11 cellular contexts compared by ENCODE assay signal in the genomic region with DNA sequence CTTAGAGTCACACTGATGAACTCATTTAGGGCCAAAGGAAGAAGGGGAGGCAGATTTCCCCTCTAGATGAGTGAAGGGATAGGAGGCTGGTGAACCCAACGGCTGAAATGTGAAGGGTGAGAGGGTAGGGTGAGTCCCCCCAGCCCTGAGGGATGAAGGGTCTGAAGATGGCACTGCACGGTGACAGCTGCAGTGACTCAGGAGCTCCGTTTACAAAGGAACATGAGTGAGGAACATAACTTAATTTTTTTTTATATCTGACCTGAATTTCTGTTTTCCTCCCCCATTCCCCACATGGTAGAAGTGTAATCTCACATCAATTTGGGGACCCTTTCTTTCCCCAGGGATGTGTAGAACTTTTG. TPM values are rescaled to one million over a fixed set of nuclear protein-coding genes. Genes with fewer than 3 reads are reported as not detected.
DNase-seq lines count a peak whose midpoint lies in the region; ATAC-seq, FAIRE-seq and TF ChIP-seq lines count a peak whose summit lies in the region.
"Had no signal": no experiment of that assay in that cellular context is flagged by ENCODE, and none has a peak within 500 bp of the region (broad histone marks: within the 10 kb centered on the region; RNA-seq: fewer than 3 reads in every experiment).

No MANE protein-coding gene starts in this region.

- H4K8ac ChIP-seq in IMR-90 (ENCODE audit: low read depth in 2 of 2, low read length in 2 of 2): peak overlapping the region; percentile 88 to 89

- peak overlapping the region; percentile 94 for H2BK120ac ChIP-seq in IMR-90 (ENCODE audit: low read depth, low read length)

- H3K4me3 ChIP-seq in IMR-90 (ENCODE audit: insufficient read depth, low read depth, low read length): no peak overlapping the region
- H3K4me3 ChIP-seq in mucosa of rectum (ENCODE audit: low read length in 2 of 2): no peak overlapping the region
- no peak overlapping the region for H3K4me3 ChIP-seq in suprapubic skin

- CTCF ChIA-PET in IMR-90 (lab: Yijun Ruan, JAX): interaction anchor here (1.0 kb wide), 1 partner anchor 205 kb away, joined by 3 read pairs; no protein-coding TSS in a partner anchor

- peaks cover 25% of the 10 kb centered on the region for H4K20me1 ChIP-seq in IMR-90 (ENCODE audit: insufficient read depth, low read length)

- H3K27ac ChIP-seq in IMR-90 (ENCODE audit: insufficient read depth, low read length) (peak overlapping the region; percentile 86), cingulate gyrus (ENCODE audit: low read depth, low read length) (peak overlapping the region; percentile 65), mucosa of rectum (ENCODE audit: low read depth in 2 of 2, low read length in 2 of 2) (peak overlapping the region; percentile 67 to 71), suprapubic skin (peak overlapping the region; percentile 88)

- H3K23ac ChIP-seq in IMR-90 (ENCODE audit: low read depth, low read length): peak overlapping the region; percentile 94

- intact Hi-C loops in IMR-90 (cut with micrococcal nuclease): loop anchor here (1.0 to 2.0 kb wide), 2 partner anchors 13 to 23 kb away; no protein-coding TSS in a partner anchor

- H3K18ac ChIP-seq in IMR-90 (ENCODE audit: low read depth, low read length): peak overlapping the region; percentile 68

- in situ Hi-C loops in IMR-90 (cut with MboI; ENCODE audit: low sequenced_read_pairs): loop anchor here (10.0 kb wide), 1 partner anchor 63 kb away; a partner anchor contains a TSS

- no peaks in the 10 kb centered on the region for H3K27me3 Mint-ChIP-seq in activated T-cell treated with anti-CD3 and anti-CD28 coated beads, Interleukin-2, amount 50 U/mL, for 72 hours (ENCODE audit: low read depth)
- H3K27me3 Mint-ChIP-seq: activated naive CD8-positive, alpha-beta T cell treated with anti-CD3 and anti-CD28 coated beads for 36 hours; CD4-positive, alpha-beta T cell had no signal

- H2AK9ac ChIP-seq in IMR-90 (replicated peaks; ENCODE audit: low read depth, low read length, poor library complexity): peak overlapping the region; percentile 97

- no peak overlapping the region for H3K27ac Mint-ChIP-seq in activated T-cell treated with anti-CD3 and anti-CD28 coated beads, Interleukin-2, amount 50 U/mL, for 72 hours
- H3K27ac Mint-ChIP-seq: activated CD8-positive, alpha-beta T cell treated with anti-CD3 and anti-CD28 coated beads, Interleukin-2, amount 10 ng/mL, durations not matched to agents 7 days and 5 days; activated naive CD8-positive, alpha-beta T cell treated with anti-CD3 and anti-CD28 coated beads for 36 hours; CD4-positive, alpha-beta T cell had no signal

- H3K36me3 Mint-ChIP-seq in activated T-cell treated with anti-CD3 and anti-CD28 coated beads, Interleukin-2, amount 50 U/mL, for 72 hours (ENCODE audit: insufficient read depth in 2 of 2): no peaks in the 10 kb centered on the region
- H3K36me3 Mint-ChIP-seq: activated naive CD8-positive, alpha-beta T cell treated with anti-CD3 and anti-CD28 coated beads for 36 hours had no signal

- no CpG with 5 or more reads among the region's 3 CpGs for WGBS in IMR-90 (ENCODE audit: extremely low coverage in 2 of 2, insufficient read length in 1 of 2), 2 experiments
- WGBS in suprapubic skin: 44% methylated on average over 3 of the region's 3 CpGs

- H2BK15ac ChIP-seq in IMR-90 (ENCODE audit: low read depth, low read length): peak overlapping the region; percentile 92; the same call in 2 of the 3 replicates

- DNase-seq in IMR-90: no peak
- no peak for DNase-seq in suprapubic skin (ENCODE audit: low spot score in 2 of 2)
- DNase-seq in glomerular visceral epithelial cell (ENCODE audit: extremely low spot score): no peak
- no peak for DNase-seq in urothelium cell line (ENCODE audit: low spot score)
- no peak for DNase-seq in activated T-cell treated with anti-CD3 and anti-CD28 coated beads, Interleukin-2, amount 50 U/mL, for 72 hours
- DNase-seq: activated CD8-positive, alpha-beta T cell treated with anti-CD3 and anti-CD28 coated beads, Interleukin-2, amount 10 ng/mL, durations not matched to agents 7 days and 5 days; activated naive CD8-positive, alpha-beta T cell treated with anti-CD3 and anti-CD28 coated beads for 36 hours; CD4-positive, alpha-beta T cell had no signal

- no peaks in the 10 kb centered on the region for H3K9me3 ChIP-seq in IMR-90 (ENCODE audit: control insufficient read depth, insufficient read depth, low read length)
- no peaks in the 10 kb centered on the region for H3K9me3 ChIP-seq in mucosa of rectum (ENCODE audit: control insufficient read depth in 2 of 2, low read length in 2 of 2)
- H3K9me3 ChIP-seq in suprapubic skin: no peaks in the 10 kb centered on the region

- dilution Hi-C loops in IMR-90 (cut with HindIII; ENCODE audit: low sequenced_read_pairs, unreplicated experiment): no loop called here

- no peak for ATAC-seq in IMR-90 (ENCODE audit: low read depth)
- no peak for ATAC-seq in HG02763 (IDR thresholded peaks at IDR 0.05; ENCODE audit: unreplicated experiment)
- ATAC-seq in activated T-cell treated with anti-CD3 and anti-CD28 coated beads, Interleukin-2, amount 50 U/mL, for 72 hours (replicated peaks in 1 of 2): no peak
- ATAC-seq: activated CD8-positive, alpha-beta T cell treated with anti-CD3 and anti-CD28 coated beads, Interleukin-2, amount 10 ng/mL, durations not matched to agents 7 days and 5 days had no signal

- no peak for TF ChIP-seq EP300 in suprapubic skin (IDR thresholded peaks at IDR 0.05)

- no peaks in the 10 kb centered on the region for H3K27me3 ChIP-seq in IMR-90 (ENCODE audit: control insufficient read depth, insufficient read depth, low read length)
- no peaks in the 10 kb centered on the region for H3K27me3 ChIP-seq in mucosa of rectum (ENCODE audit: control insufficient read depth in 2 of 2, insufficient read depth in 2 of 2, low read length in 2 of 2)
- H3K27me3 ChIP-seq in suprapubic skin: no peaks in the 10 kb centered on the region

- H3K4me3 Mint-ChIP-seq in activated T-cell treated with anti-CD3 and anti-CD28 coated beads, Interleukin-2, amount 50 U/mL, for 72 hours: no peak overlapping the region
- H3K4me3 Mint-ChIP-seq: activated CD8-positive, alpha-beta T cell treated with anti-CD3 and anti-CD28 coated beads, Interleukin-2, amount 10 ng/mL, durations not matched to agents 7 days and 5 days; activated naive CD8-positive, alpha-beta T cell treated with anti-CD3 and anti-CD28 coated beads for 36 hours; CD4-positive, alpha-beta T cell had no signal

- peak overlapping the region; percentile 97 for H3K14ac ChIP-seq in IMR-90 (replicated peaks; ENCODE audit: low read depth, low read length)

- peak overlapping the region; percentile 37 for H2AFZ ChIP-seq in IMR-90 (replicated peaks; ENCODE audit: low read length, poor library complexity)

- H3K56ac ChIP-seq in IMR-90 (ENCODE audit: extremely low read depth, insufficient read depth, low read length): peak overlapping the region; percentile 71

- peaks cover 18 to 91% of the 10 kb centered on the region in 2 experiments for H3K79me1 ChIP-seq in IMR-90 (ENCODE audit: low read depth in 1 of 2, low read length in 2 of 2)

- peak overlapping the region; percentile 96 for H2AK5ac ChIP-seq in IMR-90 (ENCODE audit: low read depth, low read length)

- peak overlapping the region; percentile 44 for H3K9ac ChIP-seq in IMR-90 (ENCODE audit: low read depth, low read length)
- peak overlapping the region in 1 of 2 donors; percentile 41 for H3K9ac ChIP-seq in mucosa of rectum (ENCODE audit: low read depth in 1 of 2, low read length in 2 of 2)

- peak overlapping the region; percentile 95 for H2BK5ac ChIP-seq in IMR-90 (ENCODE audit: low read depth, low read length, poor library complexity, severe bottlenecking)

- H3K4ac ChIP-seq in IMR-90 (ENCODE audit: low read depth, low read length): peak overlapping the region; percentile 98

- no peak for FAIRE-seq in urothelium cell line (lab: Jason Lieb, UNC)

- no TSS peak for BruUV-seq in IMR-90 (replicated peaks; lab: Mats Ljungman, UMichigan)

- POLR2A ChIA-PET in IMR-90 (lab: Charles Lee; ENCODE audit: unreplicated experiment): interaction anchor here (0.6 to 1.0 kb wide), 3 partner anchors 11 to 14 kb away, joined by 3 read pairs; a partner anchor contains a TSS

- peaks cover 34% of the 10 kb centered on the region for H3K36me3 ChIP-seq in IMR-90 (ENCODE audit: control insufficient read depth, insufficient read depth, low read length)
- H3K36me3 ChIP-seq in mucosa of rectum (ENCODE audit: control insufficient read depth in 2 of 2, insufficient read depth in 2 of 2, low read length in 2 of 2): peaks cover 12 to 17% of the 10 kb centered on the region in 2 donors
- peaks cover 26% of the 10 kb centered on the region for H3K36me3 ChIP-seq in suprapubic skin

- H4K5ac ChIP-seq in IMR-90 (ENCODE audit: low read depth, low read length): peak overlapping the region; percentile 89

- H3K9me3 Mint-ChIP-seq in activated T-cell treated with anti-CD3 and anti-CD28 coated beads, Interleukin-2, amount 50 U/mL, for 72 hours: no peaks in the 10 kb centered on the region
- H3K9me3 Mint-ChIP-seq: activated naive CD8-positive, alpha-beta T cell treated with anti-CD3 and anti-CD28 coated beads for 36 hours; CD4-positive, alpha-beta T cell had no signal

- H3K4me1 ChIP-seq in IMR-90 (ENCODE audit: control insufficient read depth, insufficient read depth, low read length): peaks cover 24% of the 10 kb centered on the region
- H3K4me1 ChIP-seq in mucosa of rectum (ENCODE audit: control insufficient read depth in 2 of 2, insufficient read depth in 2 of 2, low read length in 2 of 2): peaks cover 35 to 36% of the 10 kb centered on the region in 2 donors
- peaks cover 95% of the 10 kb centered on the region for H3K4me1 ChIP-seq in suprapubic skin

- TF ChIP-seq RAD21 in IMR-90 (IDR thresholded peaks at IDR 0.05; ENCODE audit: low read length): no peak

- no peak for TF ChIP-seq POLR2A in IMR-90 (IDR thresholded peaks at IDR 0.05; ENCODE audit: low read depth, low read length)
- TF ChIP-seq POLR2A in suprapubic skin (IDR thresholded peaks at IDR 0.05): no peak

- H3K9me1 ChIP-seq in IMR-90 (ENCODE audit: insufficient read depth, low read length): peaks cover 31% of the 10 kb centered on the region

- TF ChIP-seq CTCF in IMR-90 (conservative IDR thresholded peaks at IDR 0.05; ENCODE audit: low read depth, low read length): no peak
- TF ChIP-seq CTCF in suprapubic skin (IDR thresholded peaks at IDR 0.05): no peak

- H3K4me1 Mint-ChIP-seq in activated T-cell treated with anti-CD3 and anti-CD28 coated beads, Interleukin-2, amount 50 U/mL, for 72 hours (ENCODE audit: low read depth): no peaks in the 10 kb centered on the region
- H3K4me1 Mint-ChIP-seq: activated naive CD8-positive, alpha-beta T cell treated with anti-CD3 and anti-CD28 coated beads for 36 hours had no signal

- H3K4me2 ChIP-seq in IMR-90 (ENCODE audit: low read depth, low read length): peak overlapping the region; percentile 27

- H2BK20ac ChIP-seq in IMR-90 (ENCODE audit: low read depth, low read length): peak overlapping the region; percentile 83

- peak overlapping the region; percentile 97 for H4K91ac ChIP-seq in IMR-90 (ENCODE audit: insufficient read depth, low read depth, low read length)

RNA-seq across cellular contexts. Expression of a gene that starts 14.0 kb away (rescaled TPM):
- 11.9 and 12.7 TPM in 2 replicates for total RNA-seq in IMR-90 (2012; rRNA removed)
- polyA plus RNA-seq in IMR-90 (2012; rRNA removed): 12.5 and 14.6 TPM in 2 replicates
- 5.1 and 11.2 TPM in 2 replicates for polyA plus RNA-seq in IMR-90 (2012; cell fraction: cytosol; rRNA removed)
- 27.3 and 29.8 TPM in 2 replicates for polyA plus RNA-seq in IMR-90 (2012; cell fraction: nucleus; rRNA removed; ENCODE audit: low replicate concordance)
- 10 to 100 TPM; 32.1 to 59.7 (median 49.5) TPM for total RNA-seq in suprapubic skin
- 1 to 10 TPM; 1.5 to 3.1 TPM for total RNA-seq in activated T-cell treated with anti-CD3 and anti-CD28 coated beads, Interleukin-2, amount 50 U/mL, for 72 hours

RNA-seq across cellular contexts. Expression of a gene that starts 21.7 kb away (rescaled TPM):
- total RNA-seq in IMR-90 (2012; rRNA removed) (42.1 and 84.7 TPM in 2 replicates), suprapubic skin (100 to 1,000 TPM; 139 to 273 (median 180) TPM)
- polyA plus RNA-seq in IMR-90 (2012; rRNA removed): 55.6 and 59.3 TPM in 2 replicates
- 111 and 209 TPM in 2 replicates for polyA plus RNA-seq in IMR-90 (2012; cell fraction: cytosol; rRNA removed)
- polyA plus RNA-seq in IMR-90 (2012; cell fraction: nucleus; rRNA removed; ENCODE audit: low replicate concordance): 38.5 and 123 TPM in 2 replicates
- 10 to 100 TPM; 57.5 to 61.0 TPM for total RNA-seq in activated T-cell treated with anti-CD3 and anti-CD28 coated beads, Interleukin-2, amount 50 U/mL, for 72 hours

RNA-seq across cellular contexts. Expression of a gene that starts 36.2 kb away (rescaled TPM):
- total RNA-seq in IMR-90 (2012; rRNA removed): 23.8 and 28.6 TPM in 2 replicates
- 21.8 and 24.1 TPM in 2 replicates for polyA plus RNA-seq in IMR-90 (2012; rRNA removed)
- 12.3 and 20.2 TPM in 2 replicates for polyA plus RNA-seq in IMR-90 (2012; cell fraction: cytosol; rRNA removed)
- polyA plus RNA-seq in IMR-90 (2012; cell fraction: nucleus; rRNA removed; ENCODE audit: low replicate concordance): 6.1 and 17.3 TPM in 2 replicates
- 10 to 100 TPM; 12.8 to 31.7 (median 17.5) TPM for total RNA-seq in suprapubic skin
- 10 to 100 TPM; 22.4 to 26.2 TPM for total RNA-seq in activated T-cell treated with anti-CD3 and anti-CD28 coated beads, Interleukin-2, amount 50 U/mL, for 72 hours

RNA-seq across cellular contexts. Expression of a gene that starts 50.9 kb away (rescaled TPM):
- 12.4 and 14.7 TPM in 2 replicates for total RNA-seq in IMR-90 (2012; rRNA removed)
- polyA plus RNA-seq in IMR-90 (2012; rRNA removed): 28.4 and 35.6 TPM in 2 replicates
- polyA plus RNA-seq in IMR-90 (2012; cell fraction: cytosol; rRNA removed): 15.6 and 23.3 TPM in 2 replicates
- polyA plus RNA-seq in IMR-90 (2012; cell fraction: nucleus; rRNA removed; ENCODE audit: low replicate concordance): 24.1 and 69.4 TPM in 2 replicates
- 10 to 100 TPM; 12.8 to 19.7 (median 14.0) TPM for total RNA-seq in suprapubic skin
- total RNA-seq in activated T-cell treated with anti-CD3 and anti-CD28 coated beads, Interleukin-2, amount 50 U/mL, for 72 hours: not detected
- total RNA-seq: activated CD8-positive, alpha-beta T cell treated with anti-CD3 and anti-CD28 coated beads, Interleukin-2, amount 10 ng/mL, durations not matched to agents 7 days and 5 days; activated naive CD8-positive, alpha-beta T cell treated with anti-CD3 and anti-CD28 coated beads for 36 hours; CD4-positive, alpha-beta T cell had no signal
